In genomic region chr1:109079240-109079622, GRCh38 we compare ENCODE assay signal across 28 cellular contexts. TPM values are rescaled to one million over a fixed set of nuclear protein-coding genes. Genes with fewer than 3 reads are reported as not detected.
DNase-seq lines count a peak whose midpoint lies in the region; ATAC-seq, FAIRE-seq and TF ChIP-seq lines count a peak whose summit lies in the region.
"Had no signal": no experiment of that assay in that cellular context is flagged by ENCODE, and none has a peak within 500 bp of the region (broad histone marks: within the 10 kb centered on the region; RNA-seq: fewer than 3 reads in every experiment).

No MANE protein-coding gene starts in this region.

- no peaks in the 10 kb centered on the region for H3K9me3 ChIP-seq in HepG2 (ENCODE audit: low read length)
- H3K9me3 ChIP-seq in right lobe of liver = no peaks in the 10 kb centered on the region
- H3K9me3 ChIP-seq in endothelial cell of umbilical vein (replicated peaks; ENCODE audit: control insufficient read depth, insufficient read depth, low read length) = no peaks in the 10 kb centered on the region
- no peaks in the 10 kb centered on the region for H3K9me3 ChIP-seq in trophoblast cell (ENCODE audit: insufficient read depth, low read depth, low read length)
- H3K9me3 ChIP-seq in vagina = no peaks in the 10 kb centered on the region
- no peaks in the 10 kb centered on the region for H3K9me3 ChIP-seq in SJCRH30 (replicated peaks)
- H3K9me3 ChIP-seq: breast epithelium, mucosa of descending colon, prostate gland had no signal

- no peak overlapping the region for H4K12ac ChIP-seq in trophoblast cell (ENCODE audit: low read depth, low read length)

- intact Hi-C loops in HepG2 (cut with micrococcal nuclease; ENCODE audit: unreplicated experiment) (no loop called here), right lobe of liver (cut with DNase I) (no loop called here), endothelial cell of umbilical vein (cut with micrococcal nuclease) (no loop called here), vagina (cut with DNase I) (no loop called here)

- no peak for DNase-seq in HepG2 (ENCODE audit: low spot score)
- no peak for DNase-seq in right lobe of liver
- no peak for DNase-seq in endothelial cell of umbilical vein (ENCODE audit: low read depth, low spot score)
- no peak for DNase-seq in trophoblast cell
- DNase-seq in vagina (ENCODE audit: extremely low spot score in 2 of 2) = no peak
- DNase-seq in germinal center (ENCODE audit: low spot score) = no peak
- no peak for DNase-seq in NCI-H748 (lab: John Stamatoyannopoulos, UW; ENCODE audit: unreplicated experiment)
- DNase-seq in SJCRH30 = no peak
- DNase-seq: ACHN; activated CD4-positive, alpha-beta T cell treated with anti-CD3 and anti-CD28 coated beads for 36 hours; activated CD8-positive, alpha-beta T cell treated with anti-CD3 and anti-CD28 coated beads, Interleukin-2, amount 10 ng/mL, durations not matched to agents 7 days and 5 days; amygdala; CD8-positive, alpha-beta T cell; DMS 273 treated with DMSO at 0.1 percent for 48 hours; H7; Kasumi-1; kidney; mucosa of descending colon; natural killer cell; NCI-H1417 treated with DMSO at 0.1 percent for 48 hours; NCI-H2029 treated with DMSO at 0.1 percent for 48 hours; NCI-H526; nucleus accumbens; SHP77; stimulated activated naive CD4-positive, alpha-beta T cell treated with Interleukin-2 at 50 U/mL for 16 hours had no signal

- dilution Hi-C loops in endothelial cell of umbilical vein (cut with MboI; ENCODE audit: extremely low pct_ligation_motif_present, low sequenced_read_pairs) = no loop called here

- H3K4me1 ChIP-seq in HepG2 (ENCODE audit: insufficient read depth, low read length) (peaks cover 54% of the 10 kb centered on the region), right lobe of liver (peaks cover 0 to 8% (median 6%) of the 10 kb centered on the region in 4 donors), endothelial cell of umbilical vein (ENCODE audit: control insufficient read depth, extremely low read depth, insufficient read depth, low read length) (peaks cover 21% of the 10 kb centered on the region), trophoblast cell (ENCODE audit: control insufficient read depth in 1 of 2, insufficient read depth in 2 of 2, low read length in 2 of 2) (no peaks in the 10 kb centered on the region), vagina (peaks cover 19% of the 10 kb centered on the region), SJCRH30 (peaks cover 15% of the 10 kb centered on the region)
- H3K4me1 ChIP-seq: breast epithelium, prostate gland had no signal

- H3K9me1 ChIP-seq in endothelial cell of umbilical vein (replicated peaks; ENCODE audit: control insufficient read depth, extremely low read depth, insufficient read depth, low read length) = no peaks in the 10 kb centered on the region

- POLR2A ChIA-PET in HepG2 (lab: Yijun Ruan, JAX) (interaction anchor here (0.9 to 1.3 kb wide), 3 partner anchors 10 to 21 kb away, joined by 4 to 8 read pairs (median 4); partner anchors contain the start of gene TMEM167B), endothelial cell of umbilical vein (lab: Charles Lee) (interaction anchor here (1.3 kb wide), 1 partner anchor 37 kb away, joined by 3 read pairs; the partner anchor contains the start of gene WDR47)

- peak overlapping the region; percentile 24 for H4K91ac ChIP-seq in trophoblast cell (ENCODE audit: low read depth, low read length)

- no peak overlapping the region for H4K8ac ChIP-seq in trophoblast cell (ENCODE audit: low read depth, low read length)

- no peak overlapping the region for H2BK5ac ChIP-seq in trophoblast cell (ENCODE audit: low read depth, low read length, poor library complexity)

- no peak for TF ChIP-seq RAD21 in HepG2 (CRISPR knock-in tag; IDR thresholded peaks at IDR 0.05)

- no peak overlapping the region for H3K18ac ChIP-seq in trophoblast cell (ENCODE audit: low read length)

- CTCF ChIA-PET in HepG2 (lab: Yijun Ruan, JAX; ENCODE audit: low intra/inter-chr PET ratio, low total read pairs) = no interaction called here
- CTCF ChIA-PET in endothelial cell of umbilical vein (lab: Charles Lee) = interaction anchor here (1.1 to 1.3 kb wide), 3 partner anchors 10 to 52 kb away, joined by 3 to 7 read pairs (median 4); no protein-coding TSS in a partner anchor

- no peak overlapping the region for H3K4ac ChIP-seq in trophoblast cell (ENCODE audit: low read depth, low read length)

- peak overlapping the region; percentile 77 for H3K4me2 ChIP-seq in HepG2 (ENCODE audit: low read depth, low read length)
- no peak overlapping the region for H3K4me2 ChIP-seq in endothelial cell of umbilical vein (ENCODE audit: insufficient read depth, low read length)
- H3K4me2 ChIP-seq in trophoblast cell (ENCODE audit: low read length) = no peak overlapping the region

- in situ Hi-C loops in HepG2 (cut with HindIII; ENCODE audit: extremely low pct_ligation_motif_present, low pct_unique_long_range_greater_than_20kb) = no loop called here

- 80% methylated on average over 2 of the region's 2 CpGs for WGBS in HepG2 (ENCODE audit: low lambda C conversion rate)
- WGBS in right lobe of liver (ENCODE audit: insufficient coverage, low coverage, low lambda C conversion rate, missing lambda C conversion rate) = 88% methylated on average over 2 of the region's 2 CpGs
- WGBS in trophoblast cell (ENCODE audit: extremely low coverage, insufficient coverage, insufficient read length) = no CpG with 5 or more reads among the region's 2 CpGs

- no peak for TF ChIP-seq POLR2A in HepG2 (IDR thresholded peaks at IDR 0.05; ENCODE audit: insufficient read depth in 1 of 2, low read depth in 2 of 2, low read length in 2 of 2)
- no peak for TF ChIP-seq POLR2A in right lobe of liver (IDR thresholded peaks at IDR 0.05)
- TF ChIP-seq POLR2A in endothelial cell of umbilical vein (IDR thresholded peaks at IDR 0.05; ENCODE audit: low read depth, low read length) = no peak
- TF ChIP-seq POLR2A in vagina (IDR thresholded peaks at IDR 0.05) = no peak

- TF ChIP-seq CTCF in HepG2 (CRISPR knock-in tag; IDR thresholded peaks at IDR 0.05) (no peak), right lobe of liver (IDR thresholded peaks at IDR 0.05) (no peak), endothelial cell of umbilical vein (IDR thresholded peaks at IDR 0.05; ENCODE audit: extremely low read depth in 1 of 2, insufficient read depth in 1 of 2, low read depth in 1 of 2, low read length in 2 of 2) (no peak), vagina (IDR thresholded peaks at IDR 0.05) (no peak)

- no peak overlapping the region for H3K27ac ChIP-seq in HepG2 (ENCODE audit: extremely low read length, insufficient read depth, low read length)
- H3K27ac ChIP-seq in right lobe of liver = no peak overlapping the region
- H3K27ac ChIP-seq in endothelial cell of umbilical vein (ENCODE audit: insufficient read depth, low read depth, low read length) = peak overlapping the region; percentile 16
- H3K27ac ChIP-seq in trophoblast cell (ENCODE audit: low read depth, low read length) = no peak overlapping the region
- peak overlapping the region; percentile 77 for H3K27ac ChIP-seq in vagina
- no peak overlapping the region for H3K27ac ChIP-seq in SJCRH30

- H3K23ac ChIP-seq in trophoblast cell (ENCODE audit: low read length) = no peak overlapping the region

- H3K36me3 ChIP-seq in HepG2 (replicated peaks in 1 of 2; ENCODE audit: control insufficient read depth in 1 of 2, insufficient read depth in 2 of 2, low read length in 2 of 2) = no peaks in the 10 kb centered on the region
- H3K36me3 ChIP-seq in right lobe of liver = no peaks in the 10 kb centered on the region
- H3K36me3 ChIP-seq in endothelial cell of umbilical vein (ENCODE audit: control insufficient read depth in 2 of 2, extremely low read depth in 1 of 2, insufficient read depth in 2 of 2, low read length in 2 of 2) = no peaks in the 10 kb centered on the region
- H3K36me3 ChIP-seq in trophoblast cell (ENCODE audit: control insufficient read depth in 1 of 2, insufficient read depth in 2 of 2, low read length in 2 of 2) = no peaks in the 10 kb centered on the region
- no peaks in the 10 kb centered on the region for H3K36me3 ChIP-seq in vagina
- H3K36me3 ChIP-seq in SJCRH30 = no peaks in the 10 kb centered on the region
- H3K36me3 ChIP-seq: breast epithelium, prostate gland had no signal

- H3K4me3 ChIP-seq in HepG2 (replicated peaks in 1 of 3; ENCODE audit: insufficient read depth in 1 of 3, low read depth in 2 of 3, low read length in 3 of 3) (peak overlapping the region in 2 of 3 experiments; percentile 46 to 50; a peak in 2 of 6 replicates), right lobe of liver (no peak overlapping the region), endothelial cell of umbilical vein (replicated peaks in 1 of 3; ENCODE audit: insufficient read depth in 1 of 3, low read depth in 1 of 3, low read length in 3 of 3) (no peak overlapping the region), trophoblast cell (ENCODE audit: low read depth, low read length) (no peak overlapping the region), vagina (peak overlapping the region in 1 of 2 donors; percentile 1), SJCRH30 (no peak overlapping the region)
- H3K4me3 ChIP-seq: breast epithelium, mucosa of descending colon, prostate gland had no signal

- FAIRE-seq in HepG2 (lab: Jason Lieb, UNC) (no peak), endothelial cell of umbilical vein (lab: Jason Lieb, UNC) (no peak)
- FAIRE-seq: kidney had no signal

- no peak overlapping the region for H2BK12ac ChIP-seq in trophoblast cell (ENCODE audit: low read length)

- BruUV-seq in HepG2 (replicated peaks; lab: Mats Ljungman, UMichigan) (no TSS peak), endothelial cell of umbilical vein (replicated peaks; lab: Mats Ljungman, UMichigan) (no TSS peak)

- H3K14ac ChIP-seq in trophoblast cell (ENCODE audit: low read length) = no peak overlapping the region

- H4K20me1 ChIP-seq in HepG2 (ENCODE audit: insufficient read depth, low read length) = no peaks in the 10 kb centered on the region
- no peaks in the 10 kb centered on the region for H4K20me1 ChIP-seq in endothelial cell of umbilical vein (replicated peaks; ENCODE audit: control insufficient read depth, extremely low read depth, insufficient read depth, low read length)

- H3K79me2 ChIP-seq in HepG2 (ENCODE audit: insufficient read depth, low read length) (peaks cover 12% of the 10 kb centered on the region), endothelial cell of umbilical vein (ENCODE audit: control insufficient read depth, insufficient read depth, low read length) (peaks cover 14% of the 10 kb centered on the region), trophoblast cell (ENCODE audit: control insufficient read depth, insufficient read depth, low read length, poor library complexity) (peaks cover 3% of the 10 kb centered on the region)

- H3K79me1 ChIP-seq in trophoblast cell (ENCODE audit: low read length) = peaks cover 5% of the 10 kb centered on the region

- H2AK5ac ChIP-seq in trophoblast cell (ENCODE audit: low read length) = no peak overlapping the region

- no peak overlapping the region for H2BK120ac ChIP-seq in trophoblast cell (ENCODE audit: insufficient read depth, low read length, poor library complexity)

- H3K9ac ChIP-seq in HepG2 (ENCODE audit: insufficient read depth, low read depth, low read length) (no peak overlapping the region; the same call in 1 of the 2 replicates), endothelial cell of umbilical vein (replicated peaks; ENCODE audit: extremely low read depth, insufficient read depth, low read length) (no peak overlapping the region), trophoblast cell (ENCODE audit: low read length) (no peak overlapping the region)

- H2AFZ ChIP-seq in HepG2 (ENCODE audit: low read length) (no peak overlapping the region), endothelial cell of umbilical vein (ENCODE audit: low read depth, low read length) (peak overlapping the region; percentile 68), trophoblast cell (ENCODE audit: insufficient read depth, low read length, poor library complexity) (no peak overlapping the region)

- no peak for TF ChIP-seq EP300 in HepG2 (IDR thresholded peaks at IDR 0.05; ENCODE audit: low read depth in 2 of 2, low read length in 2 of 2)
- no peak for TF ChIP-seq EP300 in HepG2 (CRISPR knock-in tag; IDR thresholded peaks at IDR 0.05; ENCODE audit: borderline replicate concordance)

- no peaks in the 10 kb centered on the region; a peak in 2 of 5 replicates for H3K27me3 ChIP-seq in HepG2 (ENCODE audit: control insufficient read depth in 1 of 2, insufficient read depth in 2 of 2, low read length in 2 of 2)
- H3K27me3 ChIP-seq in right lobe of liver = no peaks in the 10 kb centered on the region
- H3K27me3 ChIP-seq in endothelial cell of umbilical vein (ENCODE audit: control insufficient read depth in 2 of 2, insufficient read depth in 2 of 2, low read length in 2 of 2) = no peaks in the 10 kb centered on the region
- no peaks in the 10 kb centered on the region for H3K27me3 ChIP-seq in trophoblast cell (ENCODE audit: insufficient read depth, low read length)
- H3K27me3 ChIP-seq in vagina = no peaks in the 10 kb centered on the region
- H3K27me3 ChIP-seq in SJCRH30 = no peaks in the 10 kb centered on the region
- H3K27me3 ChIP-seq: breast epithelium had no signal

- ATAC-seq in HepG2 (no peak), right lobe of liver (no peak)
- ATAC-seq: activated CD4-positive, alpha-beta T cell treated with anti-CD3 and anti-CD28 coated beads for 36 hours; activated CD8-positive, alpha-beta T cell treated with anti-CD3 and anti-CD28 coated beads, Interleukin-2, amount 10 ng/mL, durations not matched to agents 7 days and 5 days; activated T-helper 17 cell treated with anti-CD3 and anti-CD28 coated beads, Interleukin-2, amount 50 U/mL, for 72 hours; CD8-positive, alpha-beta T cell; mucosa of descending colon; natural killer cell had no signal

RNA-seq across cellular contexts. Expression of gene TAF13, which starts 3.4 kb away (rescaled TPM):
- total RNA-seq in HepG2 (2016; rRNA removed; fragmentation: Illumina TruSeq; extraction: Trizol) (36.3 and 62.1 TPM in 2 replicates), right lobe of liver (10 to 100 TPM; 19.2 to 41.1 (median 26.4) TPM), endothelial cell of umbilical vein (42.3 and 54.9 TPM in 2 replicates), vagina (28.7 TPM)
- total RNA-seq in HepG2 (2016; cell fraction: cytosol; rRNA removed; fragmentation: Illumina TruSeq; extraction: Trizol; ENCODE audit: low read depth) = 9.0 and 10.1 TPM in 2 replicates
- total RNA-seq in HepG2 (2016; cell fraction: insoluble cytoplasmic fraction; rRNA removed; fragmentation: Illumina TruSeq; extraction: Trizol) = 40.2 and 62.3 TPM in 2 replicates
- 28.6 and 37.3 TPM in 2 replicates for total RNA-seq in HepG2 (2016; cell fraction: membrane; rRNA removed; fragmentation: Illumina TruSeq; extraction: Trizol)
- 15.9 and 16.8 TPM in 2 replicates for total RNA-seq in HepG2 (2016; cell fraction: nucleus; rRNA removed; fragmentation: Illumina TruSeq; extraction: Trizol)
- polyA plus RNA-seq in HepG2 (2011; rRNA removed) (8.6 and 11.5 TPM in 2 replicates), endothelial cell of umbilical vein (9.6 and 14.8 TPM in 2 replicates)
- polyA plus RNA-seq in HepG2 (2011; cell fraction: cytosol; rRNA removed) = 2.9 and 5.7 TPM in 2 replicates
- 1.1 and 2.3 TPM in 2 replicates for polyA plus RNA-seq in HepG2 (2011; cell fraction: nucleus; rRNA removed)
- 17.4 and 25.3 TPM in 2 replicates for polyA plus RNA-seq in HepG2 (2012)
- polyA plus RNA-seq in HepG2 (2016; cell fraction: cytosol; fragmentation: Illumina TruSeq; extraction: Trizol; ENCODE audit: low read depth) = 9.4 and 9.5 TPM in 2 replicates
- 69.4 and 70.2 TPM in 2 replicates for polyA plus RNA-seq in HepG2 (2016; cell fraction: insoluble cytoplasmic fraction; fragmentation: Illumina TruSeq; extraction: Trizol; ENCODE audit: low read depth)
- polyA plus RNA-seq in HepG2 (2016; cell fraction: membrane; fragmentation: Illumina TruSeq; extraction: Trizol; ENCODE audit: low read depth) = 26.1 and 31.2 TPM in 2 replicates
- 29.1 and 33.5 TPM in 2 replicates for polyA plus RNA-seq in HepG2 (2016; cell fraction: nucleus; fragmentation: Illumina TruSeq; extraction: Trizol; ENCODE audit: insufficient read depth, low read depth)
- 2.6 and 6.6 TPM in 2 replicates for polyA minus RNA-seq in HepG2 (2011; rRNA and poly(A)+ RNA removed; ENCODE audit: low replicate concordance)
- 10.6 and 12.0 TPM in 2 replicates for polyA minus RNA-seq in HepG2 (2011; cell fraction: cytosol; rRNA and poly(A)+ RNA removed)
- polyA minus RNA-seq in HepG2 (2011; cell fraction: nucleus; rRNA and poly(A)+ RNA removed) = 5.9 and 7.8 TPM in 2 replicates
- polyA plus RNA-seq in endothelial cell of umbilical vein (2011; cell fraction: cytosol; rRNA removed) = 21.4 and 22.6 TPM in 2 replicates
- 7.2 and 14.3 TPM in 2 replicates for polyA plus RNA-seq in endothelial cell of umbilical vein (2011; cell fraction: nucleus; rRNA removed)
- 49.4 and 85.8 TPM in 2 replicates for polyA plus RNA-seq in endothelial cell of umbilical vein (2012)
- 15.8 and 19.6 TPM in 2 replicates for polyA minus RNA-seq in endothelial cell of umbilical vein
- 25.0 TPM for polyA minus RNA-seq in endothelial cell of umbilical vein (2011; cell fraction: cytosol; rRNA and poly(A)+ RNA removed)
- polyA minus RNA-seq in endothelial cell of umbilical vein (2011; cell fraction: nucleus; rRNA and poly(A)+ RNA removed) = 8.0 and 11.2 TPM in 2 replicates
- 92.4 and 99.2 TPM in 2 replicates for polyA plus RNA-seq in trophoblast cell (2013)
- 52.2 and 54.2 TPM in 2 replicates for total RNA-seq in SJCRH30 (2014; rRNA removed; shearing (Covaris generic))

RNA-seq across cellular contexts. Expression of gene TMEM167B, which starts 11.3 kb away (rescaled TPM):
- total RNA-seq in HepG2 (2016; rRNA removed; fragmentation: Illumina TruSeq; extraction: Trizol) (22.4 and 24.4 TPM in 2 replicates), right lobe of liver (10 to 100 TPM; 10.5 to 21.9 (median 15.1) TPM), endothelial cell of umbilical vein (19.9 and 21.1 TPM in 2 replicates), vagina (17.2 TPM)
- 4.3 and 5.4 TPM in 2 replicates for total RNA-seq in HepG2 (2016; cell fraction: cytosol; rRNA removed; fragmentation: Illumina TruSeq; extraction: Trizol; ENCODE audit: low read depth)
- total RNA-seq in HepG2 (2016; cell fraction: insoluble cytoplasmic fraction; rRNA removed; fragmentation: Illumina TruSeq; extraction: Trizol) = 23.6 and 26.0 TPM in 2 replicates
- total RNA-seq in HepG2 (2016; cell fraction: membrane; rRNA removed; fragmentation: Illumina TruSeq; extraction: Trizol) = 14.2 and 15.4 TPM in 2 replicates
- total RNA-seq in HepG2 (2016; cell fraction: nucleus; rRNA removed; fragmentation: Illumina TruSeq; extraction: Trizol) = 15.0 and 18.4 TPM in 2 replicates
- polyA plus RNA-seq in HepG2 (2011; rRNA removed) (9.5 and 10.2 TPM in 2 replicates), endothelial cell of umbilical vein (6.2 and 6.7 TPM in 2 replicates)
- polyA plus RNA-seq in HepG2 (2011; cell fraction: cytosol; rRNA removed) = 6.3 and 7.9 TPM in 2 replicates
- 4.6 and 5.9 TPM in 2 replicates for polyA plus RNA-seq in HepG2 (2011; cell fraction: nucleus; rRNA removed)
- 21.2 and 25.3 TPM in 2 replicates for polyA plus RNA-seq in HepG2 (2012)
- polyA plus RNA-seq in HepG2 (2016; cell fraction: cytosol; fragmentation: Illumina TruSeq; extraction: Trizol; ENCODE audit: low read depth) = 4.8 and 7.2 TPM in 2 replicates
- polyA plus RNA-seq in HepG2 (2016; cell fraction: insoluble cytoplasmic fraction; fragmentation: Illumina TruSeq; extraction: Trizol; ENCODE audit: low read depth) = 22.2 and 24.2 TPM in 2 replicates
- 9.2 and 10.4 TPM in 2 replicates for polyA plus RNA-seq in HepG2 (2016; cell fraction: membrane; fragmentation: Illumina TruSeq; extraction: Trizol; ENCODE audit: low read depth)
- polyA plus RNA-seq in HepG2 (2016; cell fraction: nucleus; fragmentation: Illumina TruSeq; extraction: Trizol; ENCODE audit: insufficient read depth, low read depth) = 17.0 and 18.9 TPM in 2 replicates
- polyA minus RNA-seq in HepG2 (2011; rRNA and poly(A)+ RNA removed; ENCODE audit: low replicate concordance) = 2.5 and 3.6 TPM in 2 replicates
- 9.4 and 11.4 TPM in 2 replicates for polyA minus RNA-seq in HepG2 (2011; cell fraction: cytosol; rRNA and poly(A)+ RNA removed)
- 5.8 and 7.1 TPM in 2 replicates for polyA minus RNA-seq in HepG2 (2011; cell fraction: nucleus; rRNA and poly(A)+ RNA removed)
- polyA plus RNA-seq in endothelial cell of umbilical vein (2011; cell fraction: cytosol; rRNA removed) = 12.4 and 12.6 TPM in 2 replicates
- polyA plus RNA-seq in endothelial cell of umbilical vein (2011; cell fraction: nucleus; rRNA removed) = 7.4 TPM in 2 replicates
- 24.1 and 25.6 TPM in 2 replicates for polyA plus RNA-seq in endothelial cell of umbilical vein (2012)
- polyA minus RNA-seq in endothelial cell of umbilical vein = 9.5 and 11.3 TPM in 2 replicates
- polyA minus RNA-seq in endothelial cell of umbilical vein (2011; cell fraction: cytosol; rRNA and poly(A)+ RNA removed) = 6.6 TPM
- 6.6 and 7.4 TPM in 2 replicates for polyA minus RNA-seq in endothelial cell of umbilical vein (2011; cell fraction: nucleus; rRNA and poly(A)+ RNA removed)
- 25.1 and 27.2 TPM in 2 replicates for polyA plus RNA-seq in trophoblast cell (2013)
- total RNA-seq in SJCRH30 (2014; rRNA removed; shearing (Covaris generic)) = 20.7 and 24.7 TPM in 2 replicates

RNA-seq across cellular contexts. Expression of gene ELAPOR1, which starts 34.7 kb away (rescaled TPM):
- total RNA-seq in HepG2 (2016; rRNA removed; fragmentation: Illumina TruSeq; extraction: Trizol) = 0.14 and 0.20 TPM in 2 replicates
- 0.09 and 0.10 TPM in 2 replicates for total RNA-seq in HepG2 (2016; cell fraction: cytosol; rRNA removed; fragmentation: Illumina TruSeq; extraction: Trizol; ENCODE audit: low read depth)
- total RNA-seq in HepG2 (2016; cell fraction: insoluble cytoplasmic fraction; rRNA removed; fragmentation: Illumina TruSeq; extraction: Trizol) = 0.12 and 0.22 TPM in 2 replicates
- total RNA-seq in HepG2 (2016; cell fraction: membrane; rRNA removed; fragmentation: Illumina TruSeq; extraction: Trizol) = 0.06 and 0.24 TPM in 2 replicates
- 0.71 and 1.2 TPM in 2 replicates for total RNA-seq in HepG2 (2016; cell fraction: nucleus; rRNA removed; fragmentation: Illumina TruSeq; extraction: Trizol)
- polyA plus RNA-seq in HepG2 (2011; rRNA removed) = 0.12 and 0.13 TPM in 2 replicates
- polyA plus RNA-seq in HepG2 (2011; cell fraction: cytosol; rRNA removed) = 0.09 and 0.16 TPM in 2 replicates
- polyA plus RNA-seq in HepG2 (2011; cell fraction: nucleus; rRNA removed) = 0.32 and 0.38 TPM in 2 replicates
- polyA plus RNA-seq in HepG2 (2012) = 0.07 and 0.16 TPM in 2 replicates
- polyA plus RNA-seq in HepG2 (2016; cell fraction: cytosol; fragmentation: Illumina TruSeq; extraction: Trizol; ENCODE audit: low read depth) = 0.14 and 0.19 TPM in 2 replicates
- polyA plus RNA-seq in HepG2 (2016; cell fraction: insoluble cytoplasmic fraction; fragmentation: Illumina TruSeq; extraction: Trizol; ENCODE audit: low read depth) = 0.19 TPM in 2 replicates
- 0.08 and 0.18 TPM in 2 replicates for polyA plus RNA-seq in HepG2 (2016; cell fraction: membrane; fragmentation: Illumina TruSeq; extraction: Trizol; ENCODE audit: low read depth)
- polyA plus RNA-seq in HepG2 (2016; cell fraction: nucleus; fragmentation: Illumina TruSeq; extraction: Trizol; ENCODE audit: insufficient read depth, low read depth) = 0.17 TPM in 1 of 2 replicates, not detected in the other
- 0.80 and 2.9 TPM in 2 replicates for polyA minus RNA-seq in HepG2 (2011; rRNA and poly(A)+ RNA removed; ENCODE audit: low replicate concordance)
- not detected in 2 replicates for polyA minus RNA-seq in HepG2 (2011; cell fraction: cytosol; rRNA and poly(A)+ RNA removed)
- polyA minus RNA-seq in HepG2 (2011; cell fraction: nucleus; rRNA and poly(A)+ RNA removed) = 0.39 and 0.50 TPM in 2 replicates
- total RNA-seq in right lobe of liver = 1 to 10 TPM in 1 of 6 experiments, under 1 TPM in 5; 0.16 to 1.2 (median 0.22) TPM
- 1.0 and 1.1 TPM in 2 replicates for total RNA-seq in endothelial cell of umbilical vein
- polyA plus RNA-seq in endothelial cell of umbilical vein = 0.92 and 1.1 TPM in 2 replicates
- polyA plus RNA-seq in endothelial cell of umbilical vein (2011; cell fraction: cytosol; rRNA removed) = 1.0 and 1.1 TPM in 2 replicates
- 1.3 TPM in 2 replicates for polyA plus RNA-seq in endothelial cell of umbilical vein (2011; cell fraction: nucleus; rRNA removed)
- polyA plus RNA-seq in endothelial cell of umbilical vein (2012) = 0.48 and 1.3 TPM in 2 replicates
- 0.97 and 1.1 TPM in 2 replicates for polyA minus RNA-seq in endothelial cell of umbilical vein
- 1.6 TPM for polyA minus RNA-seq in endothelial cell of umbilical vein (2011; cell fraction: cytosol; rRNA and poly(A)+ RNA removed)
- 0.87 and 1.3 TPM in 2 replicates for polyA minus RNA-seq in endothelial cell of umbilical vein (2011; cell fraction: nucleus; rRNA and poly(A)+ RNA removed)
- polyA plus RNA-seq in trophoblast cell (2013) = 0.34 and 0.44 TPM in 2 replicates
- total RNA-seq in vagina = 0.25 TPM
- total RNA-seq in SJCRH30 (2014; rRNA removed; shearing (Covaris generic)) = 0.03 TPM in 1 of 2 replicates, not detected in the other

RNA-seq across cellular contexts. Expression of gene WDR47, which starts 37.3 kb away (rescaled TPM):
- total RNA-seq in HepG2 (2016; rRNA removed; fragmentation: Illumina TruSeq; extraction: Trizol) (5.9 and 6.0 TPM in 2 replicates), right lobe of liver (1 to 10 TPM; 2.4 to 4.2 (median 2.6) TPM), endothelial cell of umbilical vein (18.2 and 19.0 TPM in 2 replicates), vagina (14.7 TPM)
- 2.0 and 2.2 TPM in 2 replicates for total RNA-seq in HepG2 (2016; cell fraction: cytosol; rRNA removed; fragmentation: Illumina TruSeq; extraction: Trizol; ENCODE audit: low read depth)
- total RNA-seq in HepG2 (2016; cell fraction: insoluble cytoplasmic fraction; rRNA removed; fragmentation: Illumina TruSeq; extraction: Trizol) = 5.5 and 7.3 TPM in 2 replicates
- 3.1 and 4.0 TPM in 2 replicates for total RNA-seq in HepG2 (2016; cell fraction: membrane; rRNA removed; fragmentation: Illumina TruSeq; extraction: Trizol)
- total RNA-seq in HepG2 (2016; cell fraction: nucleus; rRNA removed; fragmentation: Illumina TruSeq; extraction: Trizol) = 7.6 and 7.7 TPM in 2 replicates
- polyA plus RNA-seq in HepG2 (2011; rRNA removed) (3.7 and 4.3 TPM in 2 replicates), endothelial cell of umbilical vein (7.5 and 9.1 TPM in 2 replicates)
- 1.7 and 2.7 TPM in 2 replicates for polyA plus RNA-seq in HepG2 (2011; cell fraction: cytosol; rRNA removed)
- 5.3 and 5.7 TPM in 2 replicates for polyA plus RNA-seq in HepG2 (2011; cell fraction: nucleus; rRNA removed)
- 3.1 and 3.2 TPM in 2 replicates for polyA plus RNA-seq in HepG2 (2012)
- 0.14 and 0.19 TPM in 2 replicates for polyA plus RNA-seq in HepG2 (2016; cell fraction: cytosol; fragmentation: Illumina TruSeq; extraction: Trizol; ENCODE audit: low read depth)
- polyA plus RNA-seq in HepG2 (2016; cell fraction: insoluble cytoplasmic fraction; fragmentation: Illumina TruSeq; extraction: Trizol; ENCODE audit: low read depth) = 4.0 and 4.5 TPM in 2 replicates
- 0.56 and 0.84 TPM in 2 replicates for polyA plus RNA-seq in HepG2 (2016; cell fraction: membrane; fragmentation: Illumina TruSeq; extraction: Trizol; ENCODE audit: low read depth)
- polyA plus RNA-seq in HepG2 (2016; cell fraction: nucleus; fragmentation: Illumina TruSeq; extraction: Trizol; ENCODE audit: insufficient read depth, low read depth) = 8.1 and 9.3 TPM in 2 replicates
- polyA minus RNA-seq in HepG2 (2011; rRNA and poly(A)+ RNA removed; ENCODE audit: low replicate concordance) = 3.0 and 7.0 TPM in 2 replicates
- polyA minus RNA-seq in HepG2 (2011; cell fraction: cytosol; rRNA and poly(A)+ RNA removed) = 6.3 and 7.3 TPM in 2 replicates
- 8.0 and 10.6 TPM in 2 replicates for polyA minus RNA-seq in HepG2 (2011; cell fraction: nucleus; rRNA and poly(A)+ RNA removed)
- 8.8 and 9.4 TPM in 2 replicates for polyA plus RNA-seq in endothelial cell of umbilical vein (2011; cell fraction: cytosol; rRNA removed)
- 25.5 and 32.0 TPM in 2 replicates for polyA plus RNA-seq in endothelial cell of umbilical vein (2011; cell fraction: nucleus; rRNA removed)
- polyA plus RNA-seq in endothelial cell of umbilical vein (2012) = 15.0 and 15.4 TPM in 2 replicates
- polyA minus RNA-seq in endothelial cell of umbilical vein = 16.8 and 19.7 TPM in 2 replicates
- 9.1 TPM for polyA minus RNA-seq in endothelial cell of umbilical vein (2011; cell fraction: cytosol; rRNA and poly(A)+ RNA removed)
- 17.6 and 19.8 TPM in 2 replicates for polyA minus RNA-seq in endothelial cell of umbilical vein (2011; cell fraction: nucleus; rRNA and poly(A)+ RNA removed)
- polyA plus RNA-seq in trophoblast cell (2013) = 5.7 and 5.8 TPM in 2 replicates
- total RNA-seq in SJCRH30 (2014; rRNA removed; shearing (Covaris generic)) = 14.9 and 17.1 TPM in 2 replicates

Comparison
In these comparisons a context has a peak if more than half of its experiments do, and no peak if none do; other contexts are left out.
1. H3K4me3 ChIP-seq: peak in HepG2 (2 of 3); none in right lobe of liver (0 of 3), endothelial cell of umbilical vein (0 of 3), trophoblast cell (single experiment) and SJCRH30 (single experiment).
2. H3K27ac ChIP-seq: peak in endothelial cell of umbilical vein (single experiment) and vagina (single experiment); none in HepG2 (single experiment), right lobe of liver (0 of 3), trophoblast cell (single experiment) and SJCRH30 (single experiment).